Comparison of ENCODE assay signal across 23 cellular contexts in the genomic region with DNA sequence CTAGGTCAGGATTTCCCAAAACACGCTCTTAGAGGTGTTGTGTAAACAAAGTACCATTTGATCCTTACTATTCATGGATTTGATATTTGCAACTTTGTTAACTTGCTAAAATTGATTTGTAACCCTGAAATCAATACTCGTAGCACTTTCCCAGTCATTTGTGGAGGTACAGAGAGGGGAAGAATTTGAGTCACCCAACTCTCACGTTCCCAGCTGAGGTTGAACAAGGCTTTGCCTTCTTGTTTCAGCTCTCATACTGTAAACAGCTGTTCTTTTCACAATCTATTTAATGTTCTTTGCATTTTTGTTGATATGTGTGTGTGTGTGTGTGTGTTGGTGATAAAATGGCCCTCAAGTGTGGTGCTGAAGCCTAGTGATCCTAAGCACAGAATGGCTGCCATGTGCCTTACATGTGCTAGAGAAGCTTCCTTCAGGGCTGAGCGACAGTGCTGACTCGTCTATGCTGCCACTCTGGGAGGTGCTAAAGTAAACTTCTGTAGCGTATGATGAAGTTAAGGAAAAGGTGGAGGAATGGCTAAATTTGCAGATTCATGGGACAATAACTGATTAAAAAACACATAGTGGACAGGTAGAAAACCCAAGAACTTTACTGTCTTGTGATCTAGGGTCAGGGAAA.
"Had no signal": no experiment of that assay in that cellular context is flagged by ENCODE, and none has a peak within 500 bp of the region (broad histone marks: within the 10 kb centered on the region; RNA-seq: fewer than 3 reads in every experiment).

No MANE protein-coding gene starts in this region.

- DNase-seq: activated CD4-positive, alpha-beta T cell treated with anti-CD3 and anti-CD28 coated beads, Interleukin-2, amount 50 U/mL, for 4 hours; activated CD4-positive, CD25-positive, alpha-beta regulatory T cell treated with anti-CD3 and anti-CD28 coated beads, Interleukin-2, amount 50 U/mL, for 72 hours; activated effector memory CD4-positive, alpha-beta T cell treated with Interleukin-2 at 50 U/mL for 16 hours; activated naive CD4-positive, alpha-beta T cell treated with anti-CD3 and anti-CD28 coated beads for 36 hours; amygdala; caudate nucleus; hippocampal formation; kidney; left colon; mammary epithelial cell; naive B cell; ovary; stomach; T-helper 17 cell; tibial artery had no signal

- H3K27me3 Mint-ChIP-seq: progenitor cell of endocrine pancreas, T-helper 17 cell had no signal

- FAIRE-seq: endothelial cell of umbilical vein, kidney had no signal

- H3K36me3 ChIP-seq: gastroesophageal sphincter, ovary, stomach, suprapubic skin, tibial artery, upper lobe of right lung had no signal

- H3K4me1 Mint-ChIP-seq: naive B cell had no signal

- H3K4me3 Mint-ChIP-seq: activated naive CD4-positive, alpha-beta T cell treated with anti-CD3 and anti-CD28 coated beads for 36 hours; mesothelial cell of epicardium; naive B cell; T-helper 17 cell had no signal

- H3K4me2 ChIP-seq: smooth muscle cell had no signal

- H3K27ac Mint-ChIP-seq: activated naive CD4-positive, alpha-beta T cell treated with anti-CD3 and anti-CD28 coated beads for 36 hours; mesothelial cell of epicardium; progenitor cell of endocrine pancreas; T-helper 17 cell had no signal

- H3K4me1 ChIP-seq: gastroesophageal sphincter, stomach, suprapubic skin, tibial artery, upper lobe of right lung had no signal

- ATAC-seq: gastroesophageal sphincter, left colon, SK-N-SH treated with all-trans-retinoic acid at 6 μM for 48 hours, T-helper 17 cell, upper lobe of right lung had no signal

- H3K27me3 ChIP-seq: ovary, stomach, suprapubic skin, tibial artery, upper lobe of right lung had no signal

- H3K27ac ChIP-seq: gastroesophageal sphincter, ovary, stomach, suprapubic skin, tibial artery, upper lobe of right lung had no signal

- H3K4me3 ChIP-seq: gastroesophageal sphincter, ovary, smooth muscle cell, stomach, suprapubic skin, tibial artery, upper lobe of right lung had no signal

- H3K36me3 Mint-ChIP-seq: naive B cell had no signal

- H3K9me3 ChIP-seq: gastroesophageal sphincter, ovary, suprapubic skin, tibial artery, upper lobe of right lung had no signal
